ENCODE assay signal across 8 cellular contexts in the genomic region with DNA sequence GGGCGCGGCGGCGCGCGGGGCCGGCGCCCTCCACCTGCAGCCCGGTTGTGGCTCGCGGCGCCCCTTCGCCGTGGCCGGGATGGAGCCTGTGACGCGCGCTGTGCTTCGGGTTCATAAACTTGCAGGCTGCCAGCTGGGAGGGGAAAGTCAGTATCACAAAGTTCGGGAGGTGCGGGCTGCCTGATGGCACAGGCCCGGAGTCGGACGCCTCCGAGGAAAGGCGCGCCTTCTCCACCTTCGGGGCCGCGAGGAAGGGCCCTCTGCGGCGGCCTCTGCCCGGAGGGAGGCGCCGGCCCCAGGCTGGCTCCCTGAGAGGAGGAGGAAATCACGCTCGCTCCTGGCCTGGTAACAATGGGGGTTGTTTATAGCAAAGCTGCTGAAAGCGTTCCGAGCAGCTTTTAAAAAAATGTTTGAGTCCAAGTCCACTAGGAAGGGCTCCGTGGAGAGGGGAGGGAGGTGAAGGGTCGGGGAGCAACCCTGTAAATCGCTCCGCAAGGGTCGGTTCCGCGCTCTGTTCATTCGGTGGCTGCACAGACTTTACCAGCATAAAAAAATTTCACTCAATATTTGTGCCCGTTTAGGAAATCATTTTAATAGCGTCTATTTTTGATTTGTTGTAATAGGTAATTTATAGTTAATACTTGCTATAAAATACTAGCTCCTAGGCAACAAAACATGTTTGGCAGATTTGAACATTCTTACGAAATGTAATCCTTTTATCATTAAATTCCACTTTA. TPM values are rescaled to one million over a fixed set of nuclear protein-coding genes. Genes with fewer than 3 reads are reported as not detected.
DNase-seq lines count a peak whose midpoint lies in the region; ATAC-seq and TF ChIP-seq lines count a peak whose summit lies in the region.

No MANE protein-coding gene starts in this region.

- DNase-seq in GM03348 (ENCODE audit: low spot score) (peak; percentile 77), KBM-7 (peak; percentile 58), lower leg skin (ENCODE audit: low spot score in 2 of 2) (peak; percentile 27 to 88)
- DNase-seq in activated CD4-positive, alpha-beta T cell treated with anti-CD3 and anti-CD28 coated beads, Interleukin-2, amount 10 ng/mL, durations not matched to agents 7 days and 5 days = peak; percentile 16
- DNase-seq in effector memory CD4-positive, alpha-beta T cell = peak in 2 of 3 donors; percentile 15 to 17
- DNase-seq in NK-92 treated with Interleukin-12 subunit alpha and Interleukin-12 subunit beta, amount 100 ng/mL, for 24 hours (lab: John Stamatoyannopoulos, UW) = no peak

- TF ChIP-seq CTCF in lower leg skin (IDR thresholded peaks at IDR 0.05) = no peak

- no peaks in the 10 kb centered on the region for H3K36me3 Mint-ChIP-seq in activated CD4-positive, alpha-beta T cell treated with anti-CD3 and anti-CD28 coated beads, Interleukin-2, amount 10 ng/mL, durations not matched to agents 7 days and 5 days (ENCODE audit: low read depth)
- H3K36me3 Mint-ChIP-seq in stimulated activated memory B cell treated with anti-CD40 and anti-IgM and Interleukin-4, amounts not matched to agents 10 μg/mL and 1 μg/mL and 100 μg/mL, for 72 hours = no peaks in the 10 kb centered on the region

- H3K27me3 Mint-ChIP-seq in activated CD4-positive, alpha-beta T cell treated with anti-CD3 and anti-CD28 coated beads, Interleukin-2, amount 10 ng/mL, durations not matched to agents 7 days and 5 days = peaks cover 71% of the 10 kb centered on the region
- peaks cover 14% of the 10 kb centered on the region for H3K27me3 Mint-ChIP-seq in stimulated activated memory B cell treated with anti-CD40 and anti-IgM and Interleukin-4, amounts not matched to agents 10 μg/mL and 1 μg/mL and 100 μg/mL, for 72 hours

- H3K9me3 Mint-ChIP-seq in activated CD4-positive, alpha-beta T cell treated with anti-CD3 and anti-CD28 coated beads, Interleukin-2, amount 10 ng/mL, durations not matched to agents 7 days and 5 days = no peaks in the 10 kb centered on the region
- H3K9me3 Mint-ChIP-seq in stimulated activated memory B cell treated with anti-CD40 and anti-IgM and Interleukin-4, amounts not matched to agents 10 μg/mL and 1 μg/mL and 100 μg/mL, for 72 hours = no peaks in the 10 kb centered on the region

- H3K9me3 ChIP-seq in effector memory CD4-positive, alpha-beta T cell (ENCODE audit: control insufficient read depth, low read length) = no peaks in the 10 kb centered on the region

- H3K4me3 Mint-ChIP-seq in activated CD4-positive, alpha-beta T cell treated with anti-CD3 and anti-CD28 coated beads, Interleukin-2, amount 10 ng/mL, durations not matched to agents 7 days and 5 days = peak overlapping the region; percentile 77
- peak overlapping the region; percentile 87 for H3K4me3 Mint-ChIP-seq in stimulated activated memory B cell treated with anti-CD40 and anti-IgM and Interleukin-4, amounts not matched to agents 10 μg/mL and 1 μg/mL and 100 μg/mL, for 72 hours

- ATAC-seq in GM21528 (IDR thresholded peaks at IDR 0.05; ENCODE audit: low FRiP score, unreplicated experiment) = peak; percentile 42
- ATAC-seq in stimulated activated memory B cell treated with anti-CD40 and anti-IgM and Interleukin-4, amounts not matched to agents 10 μg/mL and 1 μg/mL and 100 μg/mL, for 72 hours = peak; percentile 44

- CTCF ChIA-PET in activated CD4-positive, alpha-beta T cell treated with anti-CD3 and anti-CD28 coated beads, Interleukin-2, amount 10 ng/mL, durations not matched to agents 7 days and 5 days (lab: Charles Lee) = no interaction called here

- TF ChIP-seq POLR2A in lower leg skin (IDR thresholded peaks at IDR 0.05) = no peak

- intact Hi-C loops in lower leg skin (cut with DNase I; ENCODE audit: low total_unique reads) = no loop called here

- peaks cover 37% of the 10 kb centered on the region for H3K4me1 Mint-ChIP-seq in activated CD4-positive, alpha-beta T cell treated with anti-CD3 and anti-CD28 coated beads, Interleukin-2, amount 10 ng/mL, durations not matched to agents 7 days and 5 days
- peaks cover 50% of the 10 kb centered on the region for H3K4me1 Mint-ChIP-seq in stimulated activated memory B cell treated with anti-CD40 and anti-IgM and Interleukin-4, amounts not matched to agents 10 μg/mL and 1 μg/mL and 100 μg/mL, for 72 hours

- 1 to 5% methylated on average over 22 to 40 of the region's 50 CpGs for WGBS in lower leg skin, 2 donors

- in situ Hi-C loops in KBM-7 (cut with MboI; ENCODE audit: low pct_unique_long_range_greater_than_20kb, low sequenced_read_pairs) = no loop called here

- no peaks in the 10 kb centered on the region for H3K36me3 ChIP-seq in effector memory CD4-positive, alpha-beta T cell (ENCODE audit: control insufficient read depth, insufficient read depth, low read length)

- no peak overlapping the region for H3K27ac ChIP-seq in effector memory CD4-positive, alpha-beta T cell (ENCODE audit: insufficient read depth, low read length, poor library complexity, severe bottlenecking)

- H3K4me3 ChIP-seq in effector memory CD4-positive, alpha-beta T cell (ENCODE audit: insufficient read depth, low read depth, low read length, poor library complexity, severe bottlenecking) = peak overlapping the region; percentile 64
- peak overlapping the region; percentile 41 for H3K4me3 ChIP-seq in lower leg skin (ENCODE audit: low read depth, poor library complexity, severe bottlenecking)

- peaks cover 13% of the 10 kb centered on the region for H3K4me1 ChIP-seq in effector memory CD4-positive, alpha-beta T cell (ENCODE audit: control insufficient read depth, insufficient read depth, low read length, poor library complexity, severe bottlenecking)

- POLR2A ChIA-PET in activated CD4-positive, alpha-beta T cell treated with anti-CD3 and anti-CD28 coated beads, Interleukin-2, amount 10 ng/mL, durations not matched to agents 7 days and 5 days (lab: Charles Lee) = no interaction called here

- H3K27ac Mint-ChIP-seq in activated CD4-positive, alpha-beta T cell treated with anti-CD3 and anti-CD28 coated beads, Interleukin-2, amount 10 ng/mL, durations not matched to agents 7 days and 5 days = peak overlapping the region; percentile 57
- peak overlapping the region; percentile 75 for H3K27ac Mint-ChIP-seq in stimulated activated memory B cell treated with anti-CD40 and anti-IgM and Interleukin-4, amounts not matched to agents 10 μg/mL and 1 μg/mL and 100 μg/mL, for 72 hours

- peaks cover 13% of the 10 kb centered on the region for H3K27me3 ChIP-seq in effector memory CD4-positive, alpha-beta T cell (replicated peaks; ENCODE audit: control insufficient read depth, insufficient read depth, low read length, poor library complexity, severe bottlenecking)

RNA-seq across cellular contexts. Expression of gene AFDN, which starts 1.0 kb away (rescaled TPM):
- 10 to 100 TPM; 18.6 to 20.6 TPM for total RNA-seq in activated CD4-positive, alpha-beta T cell treated with anti-CD3 and anti-CD28 coated beads, Interleukin-2, amount 10 ng/mL, durations not matched to agents 7 days and 5 days
- total RNA-seq in lower leg skin = 100 to 1,000 TPM; 137 to 213 (median 168) TPM

Comparison
In these comparisons a context has a peak if more than half of its experiments do, and no peak if none do; other contexts are left out.
1. RNA of gene AFDN, which starts 1.0 kb away (total RNA-seq): 137 to 213 TPM in lower leg skin; 18.6 to 20.6 TPM in activated CD4-positive, alpha-beta T cell treated with anti-CD3 and anti-CD28 coated beads, Interleukin-2, amount 10 ng/mL, durations not matched to agents 7 days and 5 days; every median in the first group is over 4 times any median in the second.